Comparison of ENCODE assay signal across 2 cellular contexts in the genomic region with DNA sequence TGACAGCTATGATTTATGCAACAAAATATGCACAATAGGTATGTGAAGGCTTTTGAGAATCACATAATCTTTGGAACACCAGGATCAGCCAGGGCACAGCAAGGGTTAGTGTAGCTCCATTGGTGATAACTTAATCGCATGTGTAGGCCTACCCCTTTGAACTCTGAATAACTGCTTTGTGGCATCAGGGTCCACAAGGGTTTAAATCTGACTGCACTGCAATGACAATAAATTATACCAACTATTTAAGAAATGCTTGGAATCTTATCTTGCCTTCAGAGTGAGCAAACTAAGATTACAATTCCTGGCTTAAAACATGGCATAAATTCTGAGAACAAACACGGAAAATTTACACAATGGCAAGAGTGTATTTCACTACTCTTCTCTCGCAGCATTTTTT.
TF ChIP-seq lines count a peak whose summit lies in the region.

No MANE protein-coding gene starts in this region.

TF ChIP-seq in K562, 482 proteins besides CTCF, POLR2A, EP300 and RAD21 (continued from another document):
- TF ChIP-seq, protein P1, sequence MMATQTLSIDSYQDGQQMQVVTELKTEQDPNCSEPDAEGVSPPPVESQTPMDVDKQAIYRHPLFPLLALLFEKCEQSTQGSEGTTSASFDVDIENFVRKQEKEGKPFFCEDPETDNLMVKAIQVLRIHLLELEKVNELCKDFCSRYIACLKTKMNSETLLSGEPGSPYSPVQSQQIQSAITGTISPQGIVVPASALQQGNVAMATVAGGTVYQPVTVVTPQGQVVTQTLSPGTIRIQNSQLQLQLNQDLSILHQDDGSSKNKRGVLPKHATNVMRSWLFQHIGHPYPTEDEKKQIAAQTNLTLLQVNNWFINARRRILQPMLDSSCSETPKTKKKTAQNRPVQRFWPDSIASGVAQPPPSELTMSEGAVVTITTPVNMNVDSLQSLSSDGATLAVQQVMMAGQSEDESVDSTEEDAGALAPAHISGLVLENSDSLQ (IDR thresholded peaks at IDR 0.05) = peak; percentile 47
- TF ChIP-seq, protein P2, sequence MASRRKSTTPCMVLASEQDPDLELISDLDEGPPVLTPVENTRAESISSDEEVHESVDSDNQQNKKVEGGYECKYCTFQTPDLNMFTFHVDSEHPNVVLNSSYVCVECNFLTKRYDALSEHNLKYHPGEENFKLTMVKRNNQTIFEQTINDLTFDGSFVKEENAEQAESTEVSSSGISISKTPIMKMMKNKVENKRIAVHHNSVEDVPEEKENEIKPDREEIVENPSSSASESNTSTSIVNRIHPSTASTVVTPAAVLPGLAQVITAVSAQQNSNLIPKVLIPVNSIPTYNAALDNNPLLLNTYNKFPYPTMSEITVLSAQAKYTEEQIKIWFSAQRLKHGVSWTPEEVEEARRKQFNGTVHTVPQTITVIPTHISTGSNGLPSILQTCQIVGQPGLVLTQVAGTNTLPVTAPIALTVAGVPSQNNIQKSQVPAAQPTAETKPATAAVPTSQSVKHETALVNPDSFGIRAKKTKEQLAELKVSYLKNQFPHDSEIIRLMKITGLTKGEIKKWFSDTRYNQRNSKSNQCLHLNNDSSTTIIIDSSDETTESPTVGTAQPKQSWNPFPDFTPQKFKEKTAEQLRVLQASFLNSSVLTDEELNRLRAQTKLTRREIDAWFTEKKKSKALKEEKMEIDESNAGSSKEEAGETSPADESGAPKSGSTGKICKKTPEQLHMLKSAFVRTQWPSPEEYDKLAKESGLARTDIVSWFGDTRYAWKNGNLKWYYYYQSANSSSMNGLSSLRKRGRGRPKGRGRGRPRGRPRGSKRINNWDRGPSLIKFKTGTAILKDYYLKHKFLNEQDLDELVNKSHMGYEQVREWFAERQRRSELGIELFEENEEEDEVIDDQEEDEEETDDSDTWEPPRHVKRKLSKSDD (conservative IDR thresholded peaks at IDR 0.05; ENCODE audit: low read length) = no peak
- peak; percentile 25 for TF ChIP-seq MEIS2 (IDR thresholded peaks at IDR 0.05; ENCODE audit: partially characterized antibody)
- TF ChIP-seq, protein P3, sequence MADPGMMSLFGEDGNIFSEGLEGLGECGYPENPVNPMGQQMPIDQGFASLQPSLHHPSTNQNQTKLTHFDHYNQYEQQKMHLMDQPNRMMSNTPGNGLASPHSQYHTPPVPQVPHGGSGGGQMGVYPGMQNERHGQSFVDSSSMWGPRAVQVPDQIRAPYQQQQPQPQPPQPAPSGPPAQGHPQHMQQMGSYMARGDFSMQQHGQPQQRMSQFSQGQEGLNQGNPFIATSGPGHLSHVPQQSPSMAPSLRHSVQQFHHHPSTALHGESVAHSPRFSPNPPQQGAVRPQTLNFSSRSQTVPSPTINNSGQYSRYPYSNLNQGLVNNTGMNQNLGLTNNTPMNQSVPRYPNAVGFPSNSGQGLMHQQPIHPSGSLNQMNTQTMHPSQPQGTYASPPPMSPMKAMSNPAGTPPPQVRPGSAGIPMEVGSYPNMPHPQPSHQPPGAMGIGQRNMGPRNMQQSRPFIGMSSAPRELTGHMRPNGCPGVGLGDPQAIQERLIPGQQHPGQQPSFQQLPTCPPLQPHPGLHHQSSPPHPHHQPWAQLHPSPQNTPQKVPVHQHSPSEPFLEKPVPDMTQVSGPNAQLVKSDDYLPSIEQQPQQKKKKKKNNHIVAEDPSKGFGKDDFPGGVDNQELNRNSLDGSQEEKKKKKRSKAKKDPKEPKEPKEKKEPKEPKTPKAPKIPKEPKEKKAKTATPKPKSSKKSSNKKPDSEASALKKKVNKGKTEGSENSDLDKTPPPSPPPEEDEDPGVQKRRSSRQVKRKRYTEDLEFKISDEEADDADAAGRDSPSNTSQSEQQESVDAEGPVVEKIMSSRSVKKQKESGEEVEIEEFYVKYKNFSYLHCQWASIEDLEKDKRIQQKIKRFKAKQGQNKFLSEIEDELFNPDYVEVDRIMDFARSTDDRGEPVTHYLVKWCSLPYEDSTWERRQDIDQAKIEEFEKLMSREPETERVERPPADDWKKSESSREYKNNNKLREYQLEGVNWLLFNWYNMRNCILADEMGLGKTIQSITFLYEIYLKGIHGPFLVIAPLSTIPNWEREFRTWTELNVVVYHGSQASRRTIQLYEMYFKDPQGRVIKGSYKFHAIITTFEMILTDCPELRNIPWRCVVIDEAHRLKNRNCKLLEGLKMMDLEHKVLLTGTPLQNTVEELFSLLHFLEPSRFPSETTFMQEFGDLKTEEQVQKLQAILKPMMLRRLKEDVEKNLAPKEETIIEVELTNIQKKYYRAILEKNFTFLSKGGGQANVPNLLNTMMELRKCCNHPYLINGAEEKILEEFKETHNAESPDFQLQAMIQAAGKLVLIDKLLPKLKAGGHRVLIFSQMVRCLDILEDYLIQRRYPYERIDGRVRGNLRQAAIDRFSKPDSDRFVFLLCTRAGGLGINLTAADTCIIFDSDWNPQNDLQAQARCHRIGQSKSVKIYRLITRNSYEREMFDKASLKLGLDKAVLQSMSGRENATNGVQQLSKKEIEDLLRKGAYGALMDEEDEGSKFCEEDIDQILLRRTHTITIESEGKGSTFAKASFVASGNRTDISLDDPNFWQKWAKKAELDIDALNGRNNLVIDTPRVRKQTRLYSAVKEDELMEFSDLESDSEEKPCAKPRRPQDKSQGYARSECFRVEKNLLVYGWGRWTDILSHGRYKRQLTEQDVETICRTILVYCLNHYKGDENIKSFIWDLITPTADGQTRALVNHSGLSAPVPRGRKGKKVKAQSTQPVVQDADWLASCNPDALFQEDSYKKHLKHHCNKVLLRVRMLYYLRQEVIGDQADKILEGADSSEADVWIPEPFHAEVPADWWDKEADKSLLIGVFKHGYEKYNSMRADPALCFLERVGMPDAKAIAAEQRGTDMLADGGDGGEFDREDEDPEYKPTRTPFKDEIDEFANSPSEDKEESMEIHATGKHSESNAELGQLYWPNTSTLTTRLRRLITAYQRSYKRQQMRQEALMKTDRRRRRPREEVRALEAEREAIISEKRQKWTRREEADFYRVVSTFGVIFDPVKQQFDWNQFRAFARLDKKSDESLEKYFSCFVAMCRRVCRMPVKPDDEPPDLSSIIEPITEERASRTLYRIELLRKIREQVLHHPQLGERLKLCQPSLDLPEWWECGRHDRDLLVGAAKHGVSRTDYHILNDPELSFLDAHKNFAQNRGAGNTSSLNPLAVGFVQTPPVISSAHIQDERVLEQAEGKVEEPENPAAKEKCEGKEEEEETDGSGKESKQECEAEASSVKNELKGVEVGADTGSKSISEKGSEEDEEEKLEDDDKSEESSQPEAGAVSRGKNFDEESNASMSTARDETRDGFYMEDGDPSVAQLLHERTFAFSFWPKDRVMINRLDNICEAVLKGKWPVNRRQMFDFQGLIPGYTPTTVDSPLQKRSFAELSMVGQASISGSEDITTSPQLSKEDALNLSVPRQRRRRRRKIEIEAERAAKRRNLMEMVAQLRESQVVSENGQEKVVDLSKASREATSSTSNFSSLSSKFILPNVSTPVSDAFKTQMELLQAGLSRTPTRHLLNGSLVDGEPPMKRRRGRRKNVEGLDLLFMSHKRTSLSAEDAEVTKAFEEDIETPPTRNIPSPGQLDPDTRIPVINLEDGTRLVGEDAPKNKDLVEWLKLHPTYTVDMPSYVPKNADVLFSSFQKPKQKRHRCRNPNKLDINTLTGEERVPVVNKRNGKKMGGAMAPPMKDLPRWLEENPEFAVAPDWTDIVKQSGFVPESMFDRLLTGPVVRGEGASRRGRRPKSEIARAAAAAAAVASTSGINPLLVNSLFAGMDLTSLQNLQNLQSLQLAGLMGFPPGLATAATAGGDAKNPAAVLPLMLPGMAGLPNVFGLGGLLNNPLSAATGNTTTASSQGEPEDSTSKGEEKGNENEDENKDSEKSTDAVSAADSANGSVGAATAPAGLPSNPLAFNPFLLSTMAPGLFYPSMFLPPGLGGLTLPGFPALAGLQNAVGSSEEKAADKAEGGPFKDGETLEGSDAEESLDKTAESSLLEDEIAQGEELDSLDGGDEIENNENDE (IDR thresholded peaks at IDR 0.05; ENCODE audit: low read depth, low read length) = no peak

TF ChIP-seq in HEK293T, 16 proteins besides CTCF, POLR2A, EP300 and RAD21 (continued from another document):
- no peak for TF ChIP-seq FOXK2 (IDR thresholded peaks at IDR 0.05)
- TF ChIP-seq ZNF384 (IDR thresholded peaks at IDR 0.05) = no peak
